Comparison of ENCODE assay signal across 14 cellular contexts in genomic region chr16:68285683-68286082, GRCh38. TPM values are rescaled to one million over a fixed set of nuclear protein-coding genes. Genes with fewer than 3 reads are reported as not detected.
DNase-seq lines count a peak whose midpoint lies in the region; ATAC-seq and TF ChIP-seq lines count a peak whose summit lies in the region.
"Had no signal": no experiment of that assay in that cellular context is flagged by ENCODE, and none has a peak within 500 bp of the region (broad histone marks: within the 10 kb centered on the region; RNA-seq: fewer than 3 reads in every experiment).

No MANE protein-coding gene starts in this region.

- peak overlapping the region; percentile 84 to 99 (median 91) for H3K27ac Mint-ChIP-seq in CD14-positive monocyte
- peak overlapping the region; percentile 92 for H3K27ac Mint-ChIP-seq in activated naive CD8-positive, alpha-beta T cell
- H3K27ac Mint-ChIP-seq in naive thymus-derived CD4-positive, alpha-beta T cell, result peak overlapping the region; percentile 84 to 92 (median 91)
- H3K27ac Mint-ChIP-seq: mesothelial cell of epicardium had no signal

- H3K36me3 Mint-ChIP-seq in CD14-positive monocyte, result peaks cover 48 to 51% of the 10 kb centered on the region in 2 donors
- H3K36me3 Mint-ChIP-seq in activated naive CD8-positive, alpha-beta T cell, result peaks cover 23% of the 10 kb centered on the region
- peaks cover 16 to 61% (median 35%) of the 10 kb centered on the region in 5 donors for H3K36me3 Mint-ChIP-seq in naive thymus-derived CD4-positive, alpha-beta T cell

- CTCF ChIA-PET in naive thymus-derived CD4-positive, alpha-beta T cell (lab: Charles Lee), result interaction anchor here (0.7 to 27.4 kb wide), 9 partner anchors 10 to 1025 kb away, joined by 3 to 317 read pairs (median 3); partner anchors contain the start of gene SLC7A6

- peaks cover 78 to 98% of the 10 kb centered on the region in 2 donors for H3K4me1 ChIP-seq in naive thymus-derived CD4-positive, alpha-beta T cell (ENCODE audit: control insufficient read depth in 2 of 2, insufficient read depth in 2 of 2, low read length in 2 of 2)

- in situ Hi-C loops in KBM-7 (cut with MboI; ENCODE audit: low pct_unique_long_range_greater_than_20kb, low sequenced_read_pairs), result no loop called here

- no peaks in the 10 kb centered on the region for H3K27me3 Mint-ChIP-seq in CD14-positive monocyte (ENCODE audit: low read depth in 3 of 3)
- no peaks in the 10 kb centered on the region for H3K27me3 Mint-ChIP-seq in activated naive CD8-positive, alpha-beta T cell
- H3K27me3 Mint-ChIP-seq in naive thymus-derived CD4-positive, alpha-beta T cell, result no peaks in the 10 kb centered on the region

- peak overlapping the region; percentile 1 for H3K4me3 ChIP-seq in GM12865 (ENCODE audit: low read depth, low read length)
- peak overlapping the region; percentile 62 for H3K4me3 ChIP-seq in naive thymus-derived CD4-positive, alpha-beta T cell (ENCODE audit: low read length)

- POLR2A ChIA-PET in naive thymus-derived CD4-positive, alpha-beta T cell (lab: Charles Lee), result interaction anchor here (0.6 to 13.7 kb wide), 10 partner anchors 9 to 47 kb away, joined by 3 to 531 read pairs (median 8); partner anchors contain the start of genes PLA2G15, PRMT7, SLC7A6 and SLC7A6OS

- DNase-seq in CD14-positive monocyte (ENCODE audit: low spot score) (no peak), GM12865 (ENCODE audit: low read depth) (no peak), NCI-H748 (lab: John Stamatoyannopoulos, UW; ENCODE audit: unreplicated experiment) (no peak), KBM-7 (no peak), hippocampal formation (lab: John Stamatoyannopoulos, UW) (no peak)
- DNase-seq in naive thymus-derived CD4-positive, alpha-beta T cell, result no peak
- DNase-seq: activated CD4-positive, CD25-positive, alpha-beta regulatory T cell; aorta; hypothalamus; NCI-H1092 treated with DMSO at 0.1 percent for 48 hours; NCI-H510A treated with DMSO at 0.1 percent for 48 hours had no signal

- no peaks in the 10 kb centered on the region for H3K9me3 ChIP-seq in naive thymus-derived CD4-positive, alpha-beta T cell (ENCODE audit: control insufficient read depth in 2 of 3, low read length in 3 of 3)

- no peak for TF ChIP-seq CTCF in CD14-positive monocyte (IDR thresholded peaks at IDR 0.05)
- TF ChIP-seq CTCF in GM12865 (IDR thresholded peaks at IDR 0.05; ENCODE audit: insufficient read depth, low read depth, low read length, missing control alignments), result no peak

- H3K27me3 ChIP-seq in naive thymus-derived CD4-positive, alpha-beta T cell (ENCODE audit: control insufficient read depth in 2 of 2, insufficient read depth in 2 of 2, low read length in 2 of 2), result no peaks in the 10 kb centered on the region

- H3K9me3 Mint-ChIP-seq in CD14-positive monocyte, result peaks cover 0 to 2% (median 0%) of the 10 kb centered on the region in 7 donors
- no peaks in the 10 kb centered on the region for H3K9me3 Mint-ChIP-seq in activated naive CD8-positive, alpha-beta T cell (ENCODE audit: low read depth)
- peaks cover 0 to 4% (median 0%) of the 10 kb centered on the region in 11 donors for H3K9me3 Mint-ChIP-seq in naive thymus-derived CD4-positive, alpha-beta T cell
- H3K9me3 Mint-ChIP-seq: mesothelial cell of epicardium had no signal

- peaks cover 0 to 11% (median 0%) of the 10 kb centered on the region in 3 experiments for H3K36me3 ChIP-seq in naive thymus-derived CD4-positive, alpha-beta T cell (ENCODE audit: control insufficient read depth in 2 of 3, insufficient read depth in 3 of 3, low read length in 3 of 3)

- peaks cover 80% of the 10 kb centered on the region for H3K4me1 Mint-ChIP-seq in CD14-positive monocyte
- peaks cover 96% of the 10 kb centered on the region for H3K4me1 Mint-ChIP-seq in activated naive CD8-positive, alpha-beta T cell (ENCODE audit: low read depth)
- H3K4me1 Mint-ChIP-seq in naive thymus-derived CD4-positive, alpha-beta T cell, result peaks cover 85 to 100% (median 94%) of the 10 kb centered on the region in 7 donors

- no peak for ATAC-seq in naive thymus-derived CD4-positive, alpha-beta T cell
- ATAC-seq in SK-N-SH treated with all-trans-retinoic acid at 6 μM for 48 hours, result no peak

- intact Hi-C loops in CD14-positive monocyte (cut with micrococcal nuclease), result no loop called here
- intact Hi-C loops in naive thymus-derived CD4-positive, alpha-beta T cell (cut with micrococcal nuclease), result loop anchor here (1.0 to 10.0 kb wide), 6 partner anchors 12 to 721 kb away; partner anchors contain the start of genes CTCF (in 1 of the 2), SLC7A6 (in 1 of the 2), SLC7A6OS (in 1 of the 2) and SMPD3 (in 1 of the 2)

- peak overlapping the region; percentile 68 for H3K27ac ChIP-seq in naive thymus-derived CD4-positive, alpha-beta T cell (ENCODE audit: low read depth, low read length)

- H3K4me3 Mint-ChIP-seq in CD14-positive monocyte, result peak overlapping the region; percentile 66 to 87
- H3K4me3 Mint-ChIP-seq in activated naive CD8-positive, alpha-beta T cell, result peak overlapping the region; percentile 81
- H3K4me3 Mint-ChIP-seq in naive thymus-derived CD4-positive, alpha-beta T cell, result peak overlapping the region; percentile 78 to 93 (median 84)
- H3K4me3 Mint-ChIP-seq: mesothelial cell of epicardium had no signal

TF ChIP-seq in SK-N-SH treated with all-trans-retinoic acid at 6 μM for 48 hours, 23 proteins besides CTCF, POLR2A, EP300 and RAD21:
- TF ChIP-seq, protein P1, sequence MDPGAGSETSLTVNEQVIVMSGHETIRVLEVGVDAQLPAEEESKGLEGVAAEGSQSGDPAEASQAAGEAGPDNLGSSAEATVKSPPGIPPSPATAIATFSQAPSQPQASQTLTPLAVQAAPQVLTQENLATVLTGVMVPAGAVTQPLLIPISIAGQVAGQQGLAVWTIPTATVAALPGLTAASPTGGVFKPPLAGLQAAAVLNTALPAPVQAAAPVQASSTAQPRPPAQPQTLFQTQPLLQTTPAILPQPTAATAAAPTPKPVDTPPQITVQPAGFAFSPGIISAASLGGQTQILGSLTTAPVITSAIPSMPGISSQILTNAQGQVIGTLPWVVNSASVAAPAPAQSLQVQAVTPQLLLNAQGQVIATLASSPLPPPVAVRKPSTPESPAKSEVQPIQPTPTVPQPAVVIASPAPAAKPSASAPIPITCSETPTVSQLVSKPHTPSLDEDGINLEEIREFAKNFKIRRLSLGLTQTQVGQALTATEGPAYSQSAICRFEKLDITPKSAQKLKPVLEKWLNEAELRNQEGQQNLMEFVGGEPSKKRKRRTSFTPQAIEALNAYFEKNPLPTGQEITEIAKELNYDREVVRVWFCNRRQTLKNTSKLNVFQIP (CRISPR knock-in tag; IDR thresholded peaks at IDR 0.05; ENCODE audit: borderline replicate concordance, low read depth), result no peak
- no peak for TF ChIP-seq ISL1 (CRISPR knock-in tag; IDR thresholded peaks at IDR 0.05)
- TF ChIP-seq CSDC2 (CRISPR knock-in tag; IDR thresholded peaks at IDR 0.05), result no peak
- no peak for TF ChIP-seq PPARA (CRISPR knock-in tag; IDR thresholded peaks at IDR 0.05; ENCODE audit: borderline replicate concordance)
- TF ChIP-seq CREB5 (CRISPR knock-in tag; IDR thresholded peaks at IDR 0.05; ENCODE audit: low read depth), result no peak
- no peak for TF ChIP-seq RARB (CRISPR knock-in tag; IDR thresholded peaks at IDR 0.05)

RNA-seq across cellular contexts. Expression of gene SLC7A6, which starts 21.4 kb away (rescaled TPM):
- 1 to 10 TPM; 4.3 to 5.5 TPM for polyA plus RNA-seq in CD14-positive monocyte
- total RNA-seq in naive thymus-derived CD4-positive, alpha-beta T cell, result 100 to 1,000 TPM; 112 to 248 (median 207) TPM
- 10 to 100 TPM; 29.3 to 31.1 TPM for polyA plus RNA-seq in naive thymus-derived CD4-positive, alpha-beta T cell

RNA-seq across cellular contexts. Expression of gene SLC7A6OS, which starts 25.1 kb away (rescaled TPM):
- 10 to 100 TPM in 1 of 2 donors, 1 to 10 TPM in 1; 9.7 to 10.5 TPM for polyA plus RNA-seq in CD14-positive monocyte
- 10 to 100 TPM; 31.4 to 50.3 (median 34.8) TPM for total RNA-seq in naive thymus-derived CD4-positive, alpha-beta T cell
- polyA plus RNA-seq in naive thymus-derived CD4-positive, alpha-beta T cell, result 10 to 100 TPM; 22.1 to 35.6 TPM

RNA-seq across cellular contexts. Expression of gene PRMT7, which starts 25.1 kb away (rescaled TPM):
- 10 to 100 TPM; 15.0 to 15.2 TPM for polyA plus RNA-seq in CD14-positive monocyte
- 10 to 100 TPM; 60.8 to 95.1 (median 89.4) TPM for total RNA-seq in naive thymus-derived CD4-positive, alpha-beta T cell
- 10 to 100 TPM; 42.5 to 47.6 TPM for polyA plus RNA-seq in naive thymus-derived CD4-positive, alpha-beta T cell

RNA-seq across cellular contexts. Expression of gene PLA2G15, which starts 40.5 kb away (rescaled TPM):
- polyA plus RNA-seq in CD14-positive monocyte, result 10 to 100 TPM; 27.8 to 29.5 TPM
- total RNA-seq in naive thymus-derived CD4-positive, alpha-beta T cell, result 10 to 100 TPM in 2 of 5 experiments, 1 to 10 TPM in 3; 8.5 to 16.8 (median 9.9) TPM
- polyA plus RNA-seq in naive thymus-derived CD4-positive, alpha-beta T cell, result 10 to 100 TPM in 1 of 2 donors, 1 to 10 TPM in 1; 6.8 to 15.6 TPM

RNA-seq across cellular contexts. Expression of gene ESRP2, which starts 49.8 kb away (rescaled TPM):
- not detected for polyA plus RNA-seq in CD14-positive monocyte
- total RNA-seq in naive thymus-derived CD4-positive, alpha-beta T cell, result not detected
- polyA plus RNA-seq in naive thymus-derived CD4-positive, alpha-beta T cell, result under 1 TPM; 0.11 to 0.29 TPM

Comparison
In these comparisons a context has a peak if more than half of its experiments do, and no peak if none do; other contexts are left out.
1. RNA of gene SLC7A6, which starts 21.4 kb away (polyA plus RNA-seq): 29.3 to 31.1 TPM in naive thymus-derived CD4-positive, alpha-beta T cell; 4.3 to 5.5 TPM in CD14-positive monocyte; every median in the first group is over 4 times any median in the second.
2. intact Hi-C loops: an anchor here in naive thymus-derived CD4-positive, alpha-beta T cell (1.0 to 10.0 kb wide); none called in CD14-positive monocyte.
3. Peak in every context shown above with its lines, with median percentiles within 50 percentile points of each other: H3K27ac Mint-ChIP-seq and H3K4me3 Mint-ChIP-seq.